In genomic region chr19:38043649-38044144, GRCh38 we compare ENCODE assay signal across 1 cellular context.
TF ChIP-seq lines count a peak whose summit lies in the region.

No MANE protein-coding gene starts in this region.

TF ChIP-seq in IMR-90, 13 proteins besides CTCF, POLR2A, EP300 and RAD21:
- TF ChIP-seq USF2 (IDR thresholded peaks at IDR 0.05; ENCODE audit: low read depth, low read length), result no peak
- no peak for TF ChIP-seq ELK1 (IDR thresholded peaks at IDR 0.05; ENCODE audit: borderline replicate concordance, low read depth, low read length)
- TF ChIP-seq RCOR1 (IDR thresholded peaks at IDR 0.05; ENCODE audit: insufficient replicate concordance, low read length), result no peak
- TF ChIP-seq SMC3 (IDR thresholded peaks at IDR 0.05; ENCODE audit: low read depth, low read length), result no peak
TF ChIP-seq in IMR-90: peak in this region for 0.
